8 cellular contexts compared by ENCODE assay signal in genomic region chr19:6632747-6633455, GRCh38. TPM values are rescaled to one million over a fixed set of nuclear protein-coding genes. Genes with fewer than 3 reads are reported as not detected.
DNase-seq lines count a peak whose midpoint lies in the region; ATAC-seq and TF ChIP-seq lines count a peak whose summit lies in the region.
"Not testable (repeated sequence)": the region's sequence is repeated elsewhere in the genome, so short reads cannot be mapped to it uniquely, and the experiment has no call there.

No MANE protein-coding gene starts in this region.

- peak; percentile 84 for ATAC-seq in Panc1
- not testable (repeated sequence) for ATAC-seq in activated CD8-positive, alpha-beta T cell treated with anti-CD3 and anti-CD28 coated beads for 36 hours; aorta (ENCODE audit: low FRiP score)
- peak in 1 of 4 donors; percentile 50 for ATAC-seq in psoas muscle

- not testable (repeated sequence) for H3K79me2 ChIP-seq in Loucy (ENCODE audit: insufficient read depth, low read length)

- not testable (repeated sequence) for H3K27me3 Mint-ChIP-seq in activated CD8-positive, alpha-beta T cell treated with anti-CD3 and anti-CD28 coated beads for 36 hours

- not testable (repeated sequence) for H3K9me2 ChIP-seq in Loucy (replicated peaks; ENCODE audit: low read depth, low read length)

- H3K4me2 ChIP-seq in Loucy (ENCODE audit: low read depth, low read length, poor library complexity, severe bottlenecking), result peak overlapping the region; percentile 9

- H3K36me3 ChIP-seq in Loucy (ENCODE audit: insufficient read depth, low read length); Panc1 (ENCODE audit: control insufficient read depth, insufficient read depth, low read length); colonic mucosa; psoas muscle (ENCODE audit: insufficient read depth in 1 of 2, low read depth in 1 of 2); aorta (ENCODE audit: control insufficient read depth in 1 of 2, insufficient read depth in 2 of 2, low read length in 1 of 2): not testable (repeated sequence)

- not testable (repeated sequence) for H3K4me1 ChIP-seq in Loucy (ENCODE audit: insufficient read depth, low read length, poor library complexity, severe bottlenecking); Panc1 (ENCODE audit: control insufficient read depth, insufficient read depth, low read length); colonic mucosa; psoas muscle; aorta (ENCODE audit: control insufficient read depth in 1 of 2, insufficient read depth in 2 of 2, low read length in 2 of 2)

- intact Hi-C loops in Panc1 (cut with micrococcal nuclease; ENCODE audit: unreplicated experiment) (loop anchor here (2.0 kb wide), 1 partner anchor 116 kb away; no protein-coding TSS in a partner anchor), colonic mucosa (cut with DNase I) (loop anchor here (2.0 to 10.0 kb wide), 3 partner anchors 116 to 229 kb away; no protein-coding TSS in a partner anchor), psoas muscle (cut with DNase I) (loop anchor here (1.0 to 10.0 kb wide), 5 partner anchors 116 to 232 kb away; partner anchors contain the start of gene VAV1 (in 1 of the 2)), aorta (cut with DNase I) (loop anchor here (2.0 to 10.0 kb wide), 4 partner anchors 102 to 230 kb away; partner anchors contain the start of genes GPR108 (in 1 of the 2) and TRIP10 (in 1 of the 2))
- intact Hi-C loops in activated CD8-positive, alpha-beta T cell treated with anti-CD3 and anti-CD28 coated beads for 36 hours (cut with micrococcal nuclease), result loop anchor here (2.0 to 5.0 kb wide), 2 partner anchors 116 to 230 kb away; no protein-coding TSS in a partner anchor

- H2AFZ ChIP-seq in Loucy (ENCODE audit: low read length), result not testable (repeated sequence)

- not testable (repeated sequence) for H3K4me3 Mint-ChIP-seq in activated CD8-positive, alpha-beta T cell treated with anti-CD3 and anti-CD28 coated beads for 36 hours

- not testable (repeated sequence) for H3K27ac ChIP-seq in Panc1 (ENCODE audit: low read length); colonic mucosa; psoas muscle; aorta (ENCODE audit: low read depth in 1 of 2, low read length in 2 of 2)

- peak; percentile 76 for DNase-seq in G401 (ENCODE audit: low spot score)
- not testable (repeated sequence) for DNase-seq in Panc1 (ENCODE audit: low read depth, low spot score)
- peak; percentile 71 for DNase-seq in activated CD8-positive, alpha-beta T cell treated with anti-CD3 and anti-CD28 coated beads for 36 hours
- DNase-seq in colonic mucosa, result peak; percentile 78
- DNase-seq in iris pigment epithelial cell (ENCODE audit: low read depth), result peak; percentile 53
- peak; percentile 76 to 80 for DNase-seq in psoas muscle
- DNase-seq in aorta, result peak; percentile 80 to 85

- not testable (repeated sequence) for BruUV-seq in Panc1 (replicated peaks; lab: Mats Ljungman, UMichigan)

- 50% methylated on average over 25 to 26 of the region's 26 CpGs for WGBS in psoas muscle, 3 donors
- WGBS in aorta, 2 donors, result 52 to 53% methylated on average over 26 of the region's 26 CpGs

- in situ Hi-C loops in G401 (cut with HindIII; ENCODE audit: low sequenced_read_pairs); Panc1 (cut with HindIII; ENCODE audit: low pct_unique_long_range_greater_than_20kb, low sequenced_read_pairs): not testable (repeated sequence)

- H4K20me1 ChIP-seq in Loucy (ENCODE audit: insufficient read depth, low read length, poor library complexity, severe bottlenecking), result not testable (repeated sequence)

- TF ChIP-seq CTCF in Loucy (conservative IDR thresholded peaks at IDR 0.05; ENCODE audit: low read length), result peak; percentile 58
- peak; percentile 87 for TF ChIP-seq CTCF in Panc1 (IDR thresholded peaks at IDR 0.05)
- peak; percentile 80 for TF ChIP-seq CTCF in activated CD8-positive, alpha-beta T cell treated with anti-CD3 and anti-CD28 coated beads for 36 hours (IDR thresholded peaks at IDR 0.05)
- TF ChIP-seq CTCF in colonic mucosa (IDR thresholded peaks at IDR 0.05), result peak; percentile 65
- peak; percentile 68 for TF ChIP-seq CTCF in psoas muscle (IDR thresholded peaks at IDR 0.05)

- not testable (repeated sequence) for H3F3A ChIP-seq in Loucy (ENCODE audit: low read depth)

- not testable (repeated sequence) for H3K9me3 ChIP-seq in Loucy (ENCODE audit: insufficient read depth, low read depth, low read length); Panc1 (ENCODE audit: control insufficient read depth, insufficient read depth, low read depth, low read length); colonic mucosa; psoas muscle; aorta (ENCODE audit: control insufficient read depth, low read length)

- H3K4me1 Mint-ChIP-seq in activated CD8-positive, alpha-beta T cell treated with anti-CD3 and anti-CD28 coated beads for 36 hours (ENCODE audit: low read depth), result peaks cover 26% of the 10 kb centered on the region

- not testable (repeated sequence) for H3K27me3 ChIP-seq in Loucy (ENCODE audit: insufficient read depth, low read length, poor library complexity, severe bottlenecking); Panc1 (ENCODE audit: control insufficient read depth, insufficient read depth, low read length); colonic mucosa; psoas muscle (ENCODE audit: insufficient read depth in 3 of 3, low read length in 2 of 3); aorta (ENCODE audit: control insufficient read depth in 1 of 2, insufficient read depth in 2 of 2, low read length in 1 of 2)

- not testable (repeated sequence) for H3K36me3 Mint-ChIP-seq in activated CD8-positive, alpha-beta T cell treated with anti-CD3 and anti-CD28 coated beads for 36 hours (ENCODE audit: low read depth)

- H3K27ac Mint-ChIP-seq in activated CD8-positive, alpha-beta T cell treated with anti-CD3 and anti-CD28 coated beads for 36 hours, result not testable (repeated sequence)

- H3K9me3 Mint-ChIP-seq in activated CD8-positive, alpha-beta T cell treated with anti-CD3 and anti-CD28 coated beads for 36 hours, result not testable (repeated sequence)

- CTCF ChIA-PET in Panc1 (lab: Charles Lee), result interaction anchor here (0.6 to 1.4 kb wide), 2 partner anchors 24 to 116 kb away, joined by 3 to 6 read pairs; no protein-coding TSS in a partner anchor
- CTCF ChIA-PET in activated CD8-positive, alpha-beta T cell treated with anti-CD3 and anti-CD28 coated beads for 36 hours (lab: Charles Lee), result interaction anchor here (0.7 to 4.6 kb wide), 23 partner anchors 9 to 311 kb away, joined by 3 to 37 read pairs (median 5); partner anchors contain the start of gene GPR108

- H3K9ac ChIP-seq in Loucy (ENCODE audit: low read depth, low read length, poor library complexity, severe bottlenecking); colonic mucosa (ENCODE audit: low read depth in 2 of 2, low read length in 2 of 2): not testable (repeated sequence)

- not testable (repeated sequence) for H3K4me3 ChIP-seq in Loucy (ENCODE audit: low read length, poor library complexity, severe bottlenecking); Panc1 (ENCODE audit: low read depth in 2 of 2, low read length in 2 of 2); colonic mucosa; psoas muscle; aorta (ENCODE audit: low read length in 2 of 2)

- POLR2A ChIA-PET in Panc1 (lab: Charles Lee); activated CD8-positive, alpha-beta T cell treated with anti-CD3 and anti-CD28 coated beads for 36 hours (lab: Charles Lee): not testable (repeated sequence)

RNA-seq across cellular contexts. Expression of gene TNFSF14, which starts 37.1 kb away (rescaled TPM):
- total RNA-seq in G401 (2014; rRNA removed; shearing (Covaris generic)), result not detected in 2 replicates
- total RNA-seq in Panc1 (2021; ENCODE audit: unreplicated experiment), result 0.18 TPM
- polyA plus RNA-seq in Panc1 (2012; ENCODE audit: insufficient read length), result not detected
- total RNA-seq in activated CD8-positive, alpha-beta T cell treated with anti-CD3 and anti-CD28 coated beads for 36 hours, result 10 to 100 TPM; 41.7 to 43.8 TPM
- 1 to 10 TPM in 1 of 2 donors, under 1 TPM in 1; 0.48 to 1.3 TPM for total RNA-seq in colonic mucosa
- under 1 TPM in 3 of 4 donors, not detected in 1; 0.06 to 0.81 (median 0.27) TPM for total RNA-seq in psoas muscle
- polyA plus RNA-seq in psoas muscle, result under 1 TPM; 0.01 to 0.34 (median 0.09) TPM
- 10 to 100 TPM in 1 of 2 donors, 1 to 10 TPM in 1; 6.9 to 36.8 TPM for total RNA-seq in aorta
- under 1 TPM in 1 of 2 donors, not detected in 1; 0.13 TPM for polyA plus RNA-seq in aorta

RNA-seq across cellular contexts. Expression of gene CD70, which starts 42.0 kb away (rescaled TPM):
- total RNA-seq in G401 (2014; rRNA removed; shearing (Covaris generic)), result 131 and 143 TPM in 2 replicates
- total RNA-seq in Panc1 (2021; ENCODE audit: unreplicated experiment) (45.4 TPM), colonic mucosa (under 1 TPM; 0.27 to 0.57 TPM), psoas muscle (not detected), aorta (under 1 TPM in 1 of 2 donors, not detected in 1; 0.42 TPM)
- polyA plus RNA-seq in Panc1 (2012; ENCODE audit: insufficient read length), result 62.7 TPM
- 10 to 100 TPM; 24.6 to 26.2 TPM for total RNA-seq in activated CD8-positive, alpha-beta T cell treated with anti-CD3 and anti-CD28 coated beads for 36 hours
- polyA plus RNA-seq in psoas muscle (not detected), aorta (not detected)

Comparison
In these comparisons a context has a peak if more than half of its experiments do, and no peak if none do; other contexts are left out.
1. RNA of gene CD70, which starts 42.0 kb away (total RNA-seq): 131 to 143 TPM in G401, 45.4 TPM in Panc1 (single experiment) and 24.6 to 26.2 TPM in activated CD8-positive, alpha-beta T cell treated with anti-CD3 and anti-CD28 coated beads for 36 hours; 0.27 to 0.57 TPM in colonic mucosa, 0.42 TPM in aorta and not detected in psoas muscle; every median in the first group is over 10 times any median in the second.
2. Peak in every context shown above with its lines, with median percentiles within 50 percentile points of each other: CTCF ChIP-seq.